ENCODE assay signal across 12 cellular contexts in the genomic region with DNA sequence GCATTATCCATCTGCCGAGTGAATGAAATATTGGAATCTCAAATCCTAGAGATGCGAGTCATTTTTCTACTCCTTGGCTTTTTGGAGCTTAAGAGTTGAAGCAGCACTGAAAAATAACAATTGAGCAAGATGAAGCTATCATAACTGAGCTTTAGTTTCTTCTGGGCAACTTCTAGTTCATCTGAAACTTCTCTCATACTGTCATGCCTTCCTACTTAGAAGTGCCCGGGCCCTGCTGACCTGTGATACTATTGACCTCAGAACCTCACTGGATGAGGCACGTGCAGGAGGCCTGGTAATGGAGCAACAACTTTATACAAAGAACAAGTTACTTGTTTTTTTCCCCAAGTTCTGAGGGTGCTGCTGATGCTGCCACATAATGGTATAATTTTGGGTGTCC. TPM values are rescaled to one million over a fixed set of nuclear protein-coding genes. Genes with fewer than 3 reads are reported as not detected.
DNase-seq lines count a peak whose midpoint lies in the region; ATAC-seq and TF ChIP-seq lines count a peak whose summit lies in the region.
"Had no signal": no experiment of that assay in that cellular context is flagged by ENCODE, and none has a peak within 500 bp of the region (broad histone marks: within the 10 kb centered on the region; RNA-seq: fewer than 3 reads in every experiment).

No MANE protein-coding gene starts in this region.

- TF ChIP-seq POLR2A in right lobe of liver (IDR thresholded peaks at IDR 0.05), result no peak
- TF ChIP-seq POLR2A in spleen (IDR thresholded peaks at IDR 0.05), result no peak
- no peak for TF ChIP-seq POLR2A in testis (IDR thresholded peaks at IDR 0.05)

- H3K79me2 ChIP-seq in Karpas-422 (ENCODE audit: low read length), result no peaks in the 10 kb centered on the region

- H4K20me1 ChIP-seq in Karpas-422 (ENCODE audit: insufficient read depth, low read depth, low read length), result no peaks in the 10 kb centered on the region

- H3K4me3 ChIP-seq in Karpas-422 (ENCODE audit: low read length), result no peak overlapping the region
- no peak overlapping the region for H3K4me3 ChIP-seq in right lobe of liver
- peak overlapping the region in 1 of 8 donors; percentile 32 for H3K4me3 ChIP-seq in spleen
- H3K4me3 ChIP-seq in testis, result no peak overlapping the region

- H3K4me2 ChIP-seq in Karpas-422 (ENCODE audit: low read depth, low read length, poor library complexity, severe bottlenecking), result no peak overlapping the region

- H3K9me3 ChIP-seq in Karpas-422 (ENCODE audit: low read length) (no peaks in the 10 kb centered on the region; the same call in 1 of the 2 replicates), right lobe of liver (no peaks in the 10 kb centered on the region), spleen (no peaks in the 10 kb centered on the region), testis (no peaks in the 10 kb centered on the region)
- H3K9me3 ChIP-seq: Caco-2 had no signal

- 29% methylated on average over 3 of the region's 4 CpGs for WGBS in right lobe of liver (ENCODE audit: insufficient coverage, low coverage, low lambda C conversion rate, missing lambda C conversion rate)
- 79 to 85% (median 83%) methylated on average over 4 of the region's 4 CpGs for WGBS in spleen, 5 donors
- 71 to 81% methylated on average over 4 of the region's 4 CpGs for WGBS in testis, 2 donors

- no peak for TF ChIP-seq CTCF in right lobe of liver (IDR thresholded peaks at IDR 0.05)
- no peak for TF ChIP-seq CTCF in spleen (IDR thresholded peaks at IDR 0.05 in 8 of 11, conservative IDR thresholded peaks at IDR 0.05 in 3 of 11)
- no peak for TF ChIP-seq CTCF in testis (IDR thresholded peaks at IDR 0.05)

- no peaks in the 10 kb centered on the region for H3K27me3 ChIP-seq in Karpas-422 (ENCODE audit: low read length)
- no peaks in the 10 kb centered on the region for H3K27me3 ChIP-seq in right lobe of liver
- no peaks in the 10 kb centered on the region for H3K27me3 ChIP-seq in spleen (replicated peaks in 1 of 7)
- no peaks in the 10 kb centered on the region for H3K27me3 ChIP-seq in testis

- H3K27ac ChIP-seq in Karpas-422 (ENCODE audit: low read length) (no peak overlapping the region), right lobe of liver (no peak overlapping the region), spleen (peak overlapping the region in 3 of 8 donors; percentile 6 to 29 (median 24)), testis (no peak overlapping the region)

- H3K4me1 ChIP-seq in Karpas-422 (ENCODE audit: low read length) (no peaks in the 10 kb centered on the region), right lobe of liver (no peaks in the 10 kb centered on the region), spleen (peaks cover 0 to 25% (median 6%) of the 10 kb centered on the region in 6 donors), testis (no peaks in the 10 kb centered on the region)
- H3K4me1 ChIP-seq: Caco-2 had no signal

- no peaks in the 10 kb centered on the region for H3K36me3 ChIP-seq in Karpas-422 (ENCODE audit: insufficient read depth, low read length)
- no peaks in the 10 kb centered on the region for H3K36me3 ChIP-seq in right lobe of liver
- H3K36me3 ChIP-seq in spleen, result no peaks in the 10 kb centered on the region
- no peaks in the 10 kb centered on the region for H3K36me3 ChIP-seq in testis (ENCODE audit: low read depth, missing control alignments)

- intact Hi-C loops in right lobe of liver (cut with DNase I), result no loop called here
- intact Hi-C loops in spleen (cut with DNase I; ENCODE audit: low total_unique reads), result no loop called here
- intact Hi-C loops in testis (cut with DNase I; ENCODE audit: low total_unique reads), result no loop called here

- DNase-seq in Karpas-422 (peak; percentile 39), right lobe of liver (no peak), activated gamma-delta T cell (lab: John Stamatoyannopoulos, UW) (no peak), spleen (no peak), testis (no peak)
- DNase-seq: activated CD8-positive, alpha-beta memory T cell treated with anti-CD3 and anti-CD28 coated beads for 24 hours; Caco-2; GOT3; NCI-H1436 treated with DMSO at 0.1 percent for 48 hours had no signal

- ATAC-seq in GM18502 (IDR thresholded peaks at IDR 0.05; ENCODE audit: poor library complexity, unreplicated experiment) (peak; percentile 35), GM21390 (IDR thresholded peaks at IDR 0.05; ENCODE audit: unreplicated experiment) (peak; percentile 31), right lobe of liver (peak in 3 of 4 donors; percentile 22 to 55 (median 40)), HG03439 (IDR thresholded peaks at IDR 0.05; ENCODE audit: unreplicated experiment) (no peak)

- no peaks in the 10 kb centered on the region for H3K9me2 ChIP-seq in Karpas-422 (replicated peaks; ENCODE audit: insufficient read depth, low read length)

- H3K9ac ChIP-seq in Karpas-422 (ENCODE audit: low read length), result no peak overlapping the region

- H2AFZ ChIP-seq in Karpas-422 (ENCODE audit: low read length), result no peak overlapping the region

RNA-seq across cellular contexts. Expression of gene P3H2, which starts 48.5 kb away (rescaled TPM):
- not detected in 2 replicates for total RNA-seq in Karpas-422 (2014; rRNA removed; shearing (Covaris generic); ENCODE audit: low replicate concordance)
- total RNA-seq in right lobe of liver (1 to 10 TPM; 3.2 to 8.7 (median 6.5) TPM), spleen (100 to 1,000 TPM in 4 of 7 donors, 10 to 100 TPM in 3; 70.3 to 155 (median 102) TPM), testis (10 to 100 TPM in 1 of 2 donors, 1 to 10 TPM in 1; 7.2 to 10.1 TPM)
- polyA plus RNA-seq in spleen (10 to 100 TPM in 2 of 3 donors, 1 to 10 TPM in 1; 7.7 to 18.6 (median 10.4) TPM), testis (ENCODE audit: insufficient read depth, low read depth, low replicate concordance) (11.0 TPM)

Comparison
In these comparisons a context has a peak if more than half of its experiments do, and no peak if none do; other contexts are left out.
1. RNA of gene P3H2, which starts 48.5 kb away (total RNA-seq): 70.3 to 155 TPM in spleen; 7.2 to 10.1 TPM in testis, 3.2 to 8.7 TPM in right lobe of liver and not detected in Karpas-422; every median in the first group is over 4 times any median in the second.